ENCODE assay signal across 12 cellular contexts in the genomic region with DNA sequence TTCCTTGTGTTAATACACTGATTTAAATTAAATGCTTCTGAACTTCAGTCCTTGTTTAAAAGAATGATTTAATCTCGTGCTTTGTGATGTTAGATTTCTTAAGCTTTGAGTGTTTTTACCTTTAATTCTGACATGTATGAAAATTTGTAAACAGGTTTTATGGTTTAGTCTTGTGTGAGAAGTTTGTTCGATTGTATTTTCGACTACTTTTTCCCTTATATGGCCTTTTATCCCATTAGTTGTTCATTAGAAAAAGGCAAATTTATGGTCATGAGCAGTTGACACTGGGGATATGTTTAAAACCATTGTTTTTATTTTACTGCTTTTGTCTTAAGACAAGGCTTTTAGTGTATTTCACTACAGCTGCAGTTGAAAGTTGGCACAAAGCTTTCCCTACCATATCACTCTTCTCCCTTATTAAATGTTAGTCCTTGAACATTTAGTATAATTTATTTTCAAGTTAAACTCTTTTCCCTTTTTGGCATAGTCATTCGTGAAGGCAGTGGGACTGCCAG. TPM values are rescaled to one million over a fixed set of nuclear protein-coding genes. Genes with fewer than 3 reads are reported as not detected.
A peak's percentile ranks its signal among the peaks of the same experiment; 100 is the strongest.
DNase-seq lines count a peak whose midpoint lies in the region; ATAC-seq, FAIRE-seq and TF ChIP-seq lines count a peak whose summit lies in the region.
"Had no signal": no experiment of that assay in that cellular context is flagged by ENCODE, and none has a peak within 500 bp of the region (broad histone marks: within the 10 kb centered on the region; RNA-seq: fewer than 3 reads in every experiment).

No MANE protein-coding gene starts in this region.

- peaks cover 24% of the 10 kb centered on the region for H3K4me1 ChIP-seq in GM23338 (ENCODE audit: insufficient read depth)
- peaks cover 31% of the 10 kb centered on the region for H3K4me1 ChIP-seq in upper lobe of right lung

- H3K27ac Mint-ChIP-seq in GM23338 (peak overlapping the region; percentile 9; the same call in 1 of the 2 replicates), brain (peak overlapping the region in 4 of 5 experiments; percentile 21 to 99 (median 53))

- intact Hi-C loops in upper lobe of right lung (cut with DNase I), result no loop called here

- H3K4me1 Mint-ChIP-seq in GM23338 (peaks cover 34% of the 10 kb centered on the region), brain (peaks cover 38% of the 10 kb centered on the region)

- H3K9me3 ChIP-seq in upper lobe of right lung, result no peaks in the 10 kb centered on the region

- H3K4me3 Mint-ChIP-seq in GM23338, result peak overlapping the region; percentile 90
- H3K4me3 Mint-ChIP-seq in brain, result peak overlapping the region; percentile 84 to 100 (median 98)

- peaks cover 71% of the 10 kb centered on the region for H3K79me2 ChIP-seq in GM23338 (replicated peaks; ENCODE audit: insufficient read depth)

- H4K20me1 ChIP-seq in GM23338 (replicated peaks; ENCODE audit: insufficient read depth), result peaks cover 26% of the 10 kb centered on the region; the same call in 1 of the 2 replicates

- peak overlapping the region; percentile 97; the same call in 1 of the 2 replicates for H3K27ac ChIP-seq in 22Rv1
- no peak overlapping the region for H3K27ac ChIP-seq in GM23338 (ENCODE audit: low read depth)
- H3K27ac ChIP-seq in upper lobe of right lung, result no peak overlapping the region

- no peak overlapping the region for H3K4me3 ChIP-seq in GM23338
- H3K4me3 ChIP-seq in upper lobe of right lung, result no peak overlapping the region

- peak overlapping the region; percentile 88; the same call in 1 of the 2 replicates for H3K4me2 ChIP-seq in GM23338

- H3K27me3 Mint-ChIP-seq in GM23338 (ENCODE audit: insufficient read depth, low read depth, poor library complexity) (peaks cover 12% of the 10 kb centered on the region), brain (peaks cover 7% of the 10 kb centered on the region)

- H3K36me3 Mint-ChIP-seq in GM23338 (ENCODE audit: low read depth), result peaks cover 11% of the 10 kb centered on the region; the same call in 2 of the 3 replicates
- peaks cover 43% of the 10 kb centered on the region for H3K36me3 Mint-ChIP-seq in brain

- H3K36me3 ChIP-seq in GM23338 (ENCODE audit: insufficient read depth) (no peaks in the 10 kb centered on the region; the same call in 1 of the 2 replicates), upper lobe of right lung (no peaks in the 10 kb centered on the region)

- H3K9me3 Mint-ChIP-seq in GM23338 (no peaks in the 10 kb centered on the region), brain (peaks cover 0 to 2% (median 0%) of the 10 kb centered on the region in 5 experiments)

- no peak overlapping the region for H2AFZ ChIP-seq in GM23338

- DNase-seq in GM23338 (ENCODE audit: low spot score) (no peak), midbrain (lab: John Stamatoyannopoulos, UW) (peak; percentile 46), HTR-8/SVneo (ENCODE audit: insufficient read length, low spot score) (no peak), NCI-H82 (lab: John Stamatoyannopoulos, UW) (no peak), upper lobe of right lung (no peak)
- DNase-seq: DMS53; effector CD8-positive, alpha-beta T cell; stimulated activated CD4-positive, alpha-beta T cell treated with anti-CD3 and anti-CD28 coated beads, Interleukin-4, amount 100 ng/mL, for 4 hours had no signal

- no peak for FAIRE-seq in HTR-8/SVneo (lab: Jason Lieb, UNC)

- no peak for ATAC-seq in GM23338
- no peak for ATAC-seq in HG02840 (IDR thresholded peaks at IDR 0.05; ENCODE audit: low FRiP score, unreplicated experiment)
- ATAC-seq in upper lobe of right lung, result no peak

- H3F3A ChIP-seq in GM23338 (replicated peaks; ENCODE audit: low read depth), result no peaks in the 10 kb centered on the region

- H3K9me2 ChIP-seq in GM23338 (ENCODE audit: insufficient read depth), result no peaks in the 10 kb centered on the region

- TF ChIP-seq CTCF in 22Rv1 (IDR thresholded peaks at IDR 0.05) (no peak), GM23338 (conservative IDR thresholded peaks at IDR 0.05; ENCODE audit: low read depth in 2 of 2) (no peak), brain (conservative IDR thresholded peaks at IDR 0.05) (no peak), upper lobe of right lung (IDR thresholded peaks at IDR 0.05) (no peak)

- H3K27me3 ChIP-seq in GM23338 (ENCODE audit: insufficient read depth) (no peaks in the 10 kb centered on the region), upper lobe of right lung (no peaks in the 10 kb centered on the region)

TF ChIP-seq in GM23338, 12 proteins besides CTCF, POLR2A, EP300 and RAD21 (continues in another document):
- TF ChIP-seq EZH2phosphoT487 (IDR thresholded peaks at IDR 0.05; ENCODE audit: unreplicated experiment) (no peak), ZNF331 (CRISPR knock-in tag; IDR thresholded peaks at IDR 0.05; ENCODE audit: low read depth) (no peak), STAT1 (IDR thresholded peaks at IDR 0.05; ENCODE audit: unreplicated experiment) (no peak), NANOG (IDR thresholded peaks at IDR 0.05; ENCODE audit: borderline replicate concordance) (no peak), JUNB (IDR thresholded peaks at IDR 0.05; ENCODE audit: unreplicated experiment) (no peak), EZH2 (IDR thresholded peaks at IDR 0.05; ENCODE audit: low read depth, unreplicated experiment) (no peak)
- TF ChIP-seq, protein P1, sequence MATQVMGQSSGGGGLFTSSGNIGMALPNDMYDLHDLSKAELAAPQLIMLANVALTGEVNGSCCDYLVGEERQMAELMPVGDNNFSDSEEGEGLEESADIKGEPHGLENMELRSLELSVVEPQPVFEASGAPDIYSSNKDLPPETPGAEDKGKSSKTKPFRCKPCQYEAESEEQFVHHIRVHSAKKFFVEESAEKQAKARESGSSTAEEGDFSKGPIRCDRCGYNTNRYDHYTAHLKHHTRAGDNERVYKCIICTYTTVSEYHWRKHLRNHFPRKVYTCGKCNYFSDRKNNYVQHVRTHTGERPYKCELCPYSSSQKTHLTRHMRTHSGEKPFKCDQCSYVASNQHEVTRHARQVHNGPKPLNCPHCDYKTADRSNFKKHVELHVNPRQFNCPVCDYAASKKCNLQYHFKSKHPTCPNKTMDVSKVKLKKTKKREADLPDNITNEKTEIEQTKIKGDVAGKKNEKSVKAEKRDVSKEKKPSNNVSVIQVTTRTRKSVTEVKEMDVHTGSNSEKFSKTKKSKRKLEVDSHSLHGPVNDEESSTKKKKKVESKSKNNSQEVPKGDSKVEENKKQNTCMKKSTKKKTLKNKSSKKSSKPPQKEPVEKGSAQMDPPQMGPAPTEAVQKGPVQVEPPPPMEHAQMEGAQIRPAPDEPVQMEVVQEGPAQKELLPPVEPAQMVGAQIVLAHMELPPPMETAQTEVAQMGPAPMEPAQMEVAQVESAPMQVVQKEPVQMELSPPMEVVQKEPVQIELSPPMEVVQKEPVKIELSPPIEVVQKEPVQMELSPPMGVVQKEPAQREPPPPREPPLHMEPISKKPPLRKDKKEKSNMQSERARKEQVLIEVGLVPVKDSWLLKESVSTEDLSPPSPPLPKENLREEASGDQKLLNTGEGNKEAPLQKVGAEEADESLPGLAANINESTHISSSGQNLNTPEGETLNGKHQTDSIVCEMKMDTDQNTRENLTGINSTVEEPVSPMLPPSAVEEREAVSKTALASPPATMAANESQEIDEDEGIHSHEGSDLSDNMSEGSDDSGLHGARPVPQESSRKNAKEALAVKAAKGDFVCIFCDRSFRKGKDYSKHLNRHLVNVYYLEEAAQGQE (IDR thresholded peaks at IDR 0.05; ENCODE audit: unreplicated experiment), result no peak

RNA-seq across cellular contexts. Expression of a gene that starts 3.3 kb away (rescaled TPM):
- total RNA-seq in GM23338 (2014; rRNA removed; shearing (Covaris generic)), result 32.5 and 36.4 TPM in 2 replicates
- polyA plus RNA-seq in GM23338 (2016; fragmentation: Nextera tagmentation; extraction: Ambion mirVana) (23.2 and 23.4 TPM in 2 replicates), brain (ENCODE audit: insufficient read depth, low read depth, low replicate concordance) (104 TPM)
- total RNA-seq in upper lobe of right lung, result 36.7 TPM

RNA-seq across cellular contexts. Expression of a gene that starts 24.9 kb away (rescaled TPM):
- total RNA-seq in GM23338 (2014; rRNA removed; shearing (Covaris generic)), result 2.5 and 4.2 TPM in 2 replicates
- 3.4 and 4.5 TPM in 2 replicates for polyA plus RNA-seq in GM23338 (2016; fragmentation: Nextera tagmentation; extraction: Ambion mirVana)
- polyA plus RNA-seq in brain (ENCODE audit: insufficient read depth, low read depth, low replicate concordance), result 22.2 TPM
- not detected for total RNA-seq in upper lobe of right lung
- total RNA-seq: LHCN-M2 had no signal
